Comparison of ENCODE assay signal across 22 cellular contexts in the genomic region with DNA sequence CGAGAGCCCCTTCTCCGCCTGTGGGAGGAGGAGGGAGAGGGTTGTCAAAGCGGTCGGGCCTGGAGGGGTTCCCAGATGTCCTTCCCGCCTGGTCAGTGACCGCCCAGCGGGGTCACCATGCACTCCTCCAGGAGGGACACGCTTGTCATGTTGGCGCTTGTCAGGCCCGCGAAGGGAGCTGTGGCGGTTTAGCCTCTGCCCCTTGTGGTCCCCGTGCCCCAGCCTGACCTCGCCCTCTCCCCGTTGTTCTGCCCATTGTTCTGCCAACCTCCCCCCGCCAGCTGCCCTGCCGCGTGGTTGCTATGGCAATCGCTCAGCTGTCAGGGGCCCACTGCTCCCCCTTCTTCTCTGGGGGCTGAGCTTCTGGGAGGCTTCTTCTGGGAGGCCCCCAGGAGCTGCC.
DNase-seq lines count a peak whose midpoint lies in the region; ATAC-seq, FAIRE-seq and TF ChIP-seq lines count a peak whose summit lies in the region.
"Had no signal": no experiment of that assay in that cellular context is flagged by ENCODE, and none has a peak within 500 bp of the region (broad histone marks: within the 10 kb centered on the region; RNA-seq: fewer than 3 reads in every experiment).

No MANE protein-coding gene starts in this region.

- no peaks in the 10 kb centered on the region for H3K36me3 ChIP-seq in GM23338 (ENCODE audit: insufficient read depth)
- H3K36me3 ChIP-seq: thyroid gland, WERI-Rb-1 had no signal

- no peak overlapping the region for H3K4me3 ChIP-seq in GM23338
- H3K4me3 ChIP-seq: thyroid gland had no signal

- no peaks in the 10 kb centered on the region for H3K9me3 Mint-ChIP-seq in GM23338
- H3K9me3 Mint-ChIP-seq in neural crest cell = no peaks in the 10 kb centered on the region
- H3K9me3 Mint-ChIP-seq: activated CD4-positive, alpha-beta T cell treated with anti-CD3 and anti-CD28 coated beads, Interleukin-2, amount 10 ng/mL, durations not matched to agents 7 days and 5 days; stimulated activated naive CD8-positive, alpha-beta T cell treated with anti-CD3 and anti-CD28 coated beads, Interleukin-15, Interleukin-2, amounts not matched to agents 100 ng/mL and 50 ng/mL, for 24 hours had no signal

- H3K4me2 ChIP-seq in GM23338 = no peak overlapping the region

- H3K27me3 ChIP-seq in GM23338 (ENCODE audit: insufficient read depth) = no peaks in the 10 kb centered on the region
- H3K27me3 ChIP-seq: thyroid gland had no signal

- TF ChIP-seq CTCF in GM23338 (conservative IDR thresholded peaks at IDR 0.05; ENCODE audit: low read depth in 2 of 2) (no peak), neural crest cell (conservative IDR thresholded peaks at IDR 0.05) (no peak)

- H3K27ac ChIP-seq in GM23338 (ENCODE audit: low read depth) = no peak overlapping the region
- H3K27ac ChIP-seq: foreskin keratinocyte, thyroid gland, WERI-Rb-1 had no signal

- DNase-seq in GM23338 (ENCODE audit: low spot score) (no peak), NCI-H1092 treated with DMSO at 0.1 percent for 48 hours (lab: John Stamatoyannopoulos, UW) (peak; percentile 24), ecto neural progenitor cell (ENCODE audit: low spot score) (peak; percentile 75), neural crest cell (ENCODE audit: low read depth, low spot score) (peak; percentile 34), GM12891 (ENCODE audit: insufficient read length, low spot score) (no peak), NOMO-1 (lab: John Stamatoyannopoulos, UW; ENCODE audit: unreplicated experiment in 2 of 2) (no peak), middle frontal gyrus (ENCODE audit: extremely low spot score, low spot score) (no peak)
- DNase-seq: activated CD4-positive, alpha-beta T cell treated with anti-CD3 and anti-CD28 coated beads, Interleukin-2, amount 10 ng/mL, durations not matched to agents 7 days and 5 days; Caco-2; effector CD4-positive, alpha-beta T cell; foreskin keratinocyte; NCI-H446; right cardiac atrium; T-helper 2 cell; thyroid gland; WERI-Rb-1 had no signal

- H3K36me3 Mint-ChIP-seq in GM23338 (ENCODE audit: low read depth) = no peaks in the 10 kb centered on the region
- H3K36me3 Mint-ChIP-seq in neural crest cell (ENCODE audit: low read depth) = no peaks in the 10 kb centered on the region
- H3K36me3 Mint-ChIP-seq: activated naive CD8-positive, alpha-beta T cell had no signal

- H3K79me2 ChIP-seq in GM23338 (replicated peaks; ENCODE audit: insufficient read depth) = 0 out of 2 replicates have a peak, but pooled peaks cover 5% of the 10 kb centered on the region

- ATAC-seq in GM23338 (peak; percentile 18; the same call in 2 of the 3 replicates), HG02798 (IDR thresholded peaks at IDR 0.05; ENCODE audit: poor library complexity, unreplicated experiment) (no peak)
- ATAC-seq: foreskin keratinocyte, Panc1, right cardiac atrium had no signal

- no peak overlapping the region for H3K4me3 Mint-ChIP-seq in GM23338
- H3K4me3 Mint-ChIP-seq in neural crest cell = no peak overlapping the region
- H3K4me3 Mint-ChIP-seq: activated CD4-positive, alpha-beta T cell treated with anti-CD3 and anti-CD28 coated beads, Interleukin-2, amount 10 ng/mL, durations not matched to agents 7 days and 5 days; activated naive CD8-positive, alpha-beta T cell; stimulated activated naive CD8-positive, alpha-beta T cell treated with anti-CD3 and anti-CD28 coated beads, Interleukin-15, Interleukin-2, amounts not matched to agents 100 ng/mL and 50 ng/mL, for 24 hours had no signal

- TF ChIP-seq POLR2A in GM12891 (IDR thresholded peaks at IDR 0.05; ENCODE audit: low read depth, low read length) = no peak

- H3F3A ChIP-seq in GM23338 (replicated peaks; ENCODE audit: low read depth) = 0 out of 2 replicates have a peak, but pooled peaks cover 2% of the 10 kb centered on the region

- no peak overlapping the region for H3K27ac Mint-ChIP-seq in GM23338
- no peak overlapping the region for H3K27ac Mint-ChIP-seq in neural crest cell (ENCODE audit: unreplicated experiment)
- H3K27ac Mint-ChIP-seq: activated CD4-positive, alpha-beta T cell treated with anti-CD3 and anti-CD28 coated beads, Interleukin-2, amount 10 ng/mL, durations not matched to agents 7 days and 5 days; activated naive CD8-positive, alpha-beta T cell; stimulated activated naive CD8-positive, alpha-beta T cell treated with anti-CD3 and anti-CD28 coated beads, Interleukin-15, Interleukin-2, amounts not matched to agents 100 ng/mL and 50 ng/mL, for 24 hours had no signal

- H3K9me2 ChIP-seq in GM23338 (ENCODE audit: insufficient read depth) = no peaks in the 10 kb centered on the region

- H3K4me1 Mint-ChIP-seq in GM23338 (peaks cover 14% of the 10 kb centered on the region), neural crest cell (peaks cover 26% of the 10 kb centered on the region)
- H3K4me1 Mint-ChIP-seq: activated CD4-positive, alpha-beta T cell treated with anti-CD3 and anti-CD28 coated beads, Interleukin-2, amount 10 ng/mL, durations not matched to agents 7 days and 5 days had no signal

- peaks cover 8% of the 10 kb centered on the region for H4K20me1 ChIP-seq in GM23338 (replicated peaks; ENCODE audit: insufficient read depth)

- no peaks in the 10 kb centered on the region for H3K4me1 ChIP-seq in GM23338 (ENCODE audit: insufficient read depth)
- H3K4me1 ChIP-seq: Caco-2, foreskin keratinocyte had no signal

- no peak overlapping the region for H2AFZ ChIP-seq in GM23338

- no peak for FAIRE-seq in GM12891 (lab: Jason Lieb, UNC)
- FAIRE-seq: GM19239, islet of Langerhans had no signal

- H3K27me3 Mint-ChIP-seq in GM23338 (ENCODE audit: insufficient read depth, low read depth, poor library complexity) = peaks cover 7% of the 10 kb centered on the region
- peaks cover 38% of the 10 kb centered on the region for H3K27me3 Mint-ChIP-seq in neural crest cell (ENCODE audit: low read depth)
- H3K27me3 Mint-ChIP-seq: stimulated activated naive CD8-positive, alpha-beta T cell treated with anti-CD3 and anti-CD28 coated beads, Interleukin-15, Interleukin-2, amounts not matched to agents 100 ng/mL and 50 ng/mL, for 24 hours had no signal

TF ChIP-seq in GM23338, 12 proteins besides CTCF, POLR2A, EP300 and RAD21 (continues in another document):
- TF ChIP-seq, protein P1, sequence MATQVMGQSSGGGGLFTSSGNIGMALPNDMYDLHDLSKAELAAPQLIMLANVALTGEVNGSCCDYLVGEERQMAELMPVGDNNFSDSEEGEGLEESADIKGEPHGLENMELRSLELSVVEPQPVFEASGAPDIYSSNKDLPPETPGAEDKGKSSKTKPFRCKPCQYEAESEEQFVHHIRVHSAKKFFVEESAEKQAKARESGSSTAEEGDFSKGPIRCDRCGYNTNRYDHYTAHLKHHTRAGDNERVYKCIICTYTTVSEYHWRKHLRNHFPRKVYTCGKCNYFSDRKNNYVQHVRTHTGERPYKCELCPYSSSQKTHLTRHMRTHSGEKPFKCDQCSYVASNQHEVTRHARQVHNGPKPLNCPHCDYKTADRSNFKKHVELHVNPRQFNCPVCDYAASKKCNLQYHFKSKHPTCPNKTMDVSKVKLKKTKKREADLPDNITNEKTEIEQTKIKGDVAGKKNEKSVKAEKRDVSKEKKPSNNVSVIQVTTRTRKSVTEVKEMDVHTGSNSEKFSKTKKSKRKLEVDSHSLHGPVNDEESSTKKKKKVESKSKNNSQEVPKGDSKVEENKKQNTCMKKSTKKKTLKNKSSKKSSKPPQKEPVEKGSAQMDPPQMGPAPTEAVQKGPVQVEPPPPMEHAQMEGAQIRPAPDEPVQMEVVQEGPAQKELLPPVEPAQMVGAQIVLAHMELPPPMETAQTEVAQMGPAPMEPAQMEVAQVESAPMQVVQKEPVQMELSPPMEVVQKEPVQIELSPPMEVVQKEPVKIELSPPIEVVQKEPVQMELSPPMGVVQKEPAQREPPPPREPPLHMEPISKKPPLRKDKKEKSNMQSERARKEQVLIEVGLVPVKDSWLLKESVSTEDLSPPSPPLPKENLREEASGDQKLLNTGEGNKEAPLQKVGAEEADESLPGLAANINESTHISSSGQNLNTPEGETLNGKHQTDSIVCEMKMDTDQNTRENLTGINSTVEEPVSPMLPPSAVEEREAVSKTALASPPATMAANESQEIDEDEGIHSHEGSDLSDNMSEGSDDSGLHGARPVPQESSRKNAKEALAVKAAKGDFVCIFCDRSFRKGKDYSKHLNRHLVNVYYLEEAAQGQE (IDR thresholded peaks at IDR 0.05; ENCODE audit: unreplicated experiment) = no peak
- TF ChIP-seq EZH2phosphoT487 (IDR thresholded peaks at IDR 0.05; ENCODE audit: unreplicated experiment) (no peak), ZNF114 (CRISPR knock-in tag; IDR thresholded peaks at IDR 0.05) (no peak), EZH2 (IDR thresholded peaks at IDR 0.05; ENCODE audit: low read depth, unreplicated experiment) (no peak)

TF ChIP-seq in GM12891, 5 proteins besides CTCF, POLR2A, EP300 and RAD21:
- TF ChIP-seq PAX5 (IDR thresholded peaks at IDR 0.05; ENCODE audit: insufficient read depth, low read length, severe bottlenecking) = no peak
- TF ChIP-seq TAF1 (IDR thresholded peaks at IDR 0.05; ENCODE audit: low read depth, low read length) = no peak
- TF ChIP-seq POLR2AphosphoS5 (IDR thresholded peaks at IDR 0.05; ENCODE audit: low read depth, low read length) = no peak
- TF ChIP-seq SPI1 (IDR thresholded peaks at IDR 0.05; ENCODE audit: low read depth, low read length) = no peak
- TF ChIP-seq POU2F2 (IDR thresholded peaks at IDR 0.05; ENCODE audit: low read depth, low read length) = no peak

Comparison
In these comparisons a context has a peak if more than half of its experiments do, and no peak if none do; other contexts are left out.
1. DNase-seq: peak in NCI-H1092 treated with DMSO at 0.1 percent for 48 hours (single experiment), ecto neural progenitor cell (single experiment) and neural crest cell (single experiment); none in GM23338 (single experiment), GM12891 (single experiment), NOMO-1 (0 of 2) and middle frontal gyrus (single experiment).